ENCODE assay signal across 8 cellular contexts in the genomic region with DNA sequence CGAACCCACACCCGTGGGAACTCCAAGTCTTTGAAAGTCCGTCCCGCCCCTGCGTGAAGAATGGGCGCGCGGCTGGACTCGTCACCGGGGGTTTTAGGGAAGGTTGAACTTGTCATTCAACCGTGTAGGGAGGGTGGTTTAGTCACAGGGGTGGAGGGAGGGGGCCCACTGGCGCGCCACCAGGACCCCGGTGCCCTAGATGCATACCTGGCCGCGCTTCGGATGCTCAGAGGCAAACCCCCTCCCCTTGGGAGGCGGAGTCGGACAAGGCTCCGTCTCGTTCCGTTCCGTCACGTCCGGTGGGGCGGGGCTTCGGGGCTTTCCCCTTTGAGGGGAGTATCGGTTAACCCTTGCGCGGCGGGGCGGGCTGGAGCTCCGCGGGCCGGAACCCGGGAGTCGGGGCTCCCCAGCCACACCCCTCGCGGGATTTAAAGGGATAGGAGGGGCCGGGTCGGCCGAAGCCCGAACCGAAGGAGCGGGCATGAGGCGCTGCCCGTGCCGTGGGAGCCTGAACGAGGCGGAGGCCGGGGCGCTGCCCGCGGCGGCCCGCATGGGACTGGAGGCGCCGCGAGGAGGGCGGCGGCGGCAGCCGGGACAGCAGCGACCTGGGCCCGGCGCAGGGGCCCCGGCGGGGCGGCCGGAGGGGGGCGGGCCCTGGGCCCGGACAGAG. TPM values are rescaled to one million over a fixed set of nuclear protein-coding genes. Genes with fewer than 3 reads are reported as not detected.
DNase-seq lines count a peak whose midpoint lies in the region; ATAC-seq and TF ChIP-seq lines count a peak whose summit lies in the region.

A gene (minus strand): TSS at position 232 of the 670 bp plus-strand sequence. CDS start 2,254 bp downstream, outside the sequence.
A gene (plus strand): TSS at position 458 of the 670 bp plus-strand sequence. CDS start 24 bp downstream, at position 482.

- intact Hi-C loops in head of caudate nucleus (cut with DNase I): loop anchor here (2.0 kb wide), 1 partner anchor 90 kb away; no protein-coding TSS in a partner anchor

- peak; percentile 13 for TF ChIP-seq CTCF in GM12864 (IDR thresholded peaks at IDR 0.05; ENCODE audit: low read depth, low read length, missing control alignments)
- peak; percentile 32 for TF ChIP-seq CTCF in osteocyte (IDR thresholded peaks at IDR 0.05)
- TF ChIP-seq CTCF in thoracic aorta (IDR thresholded peaks at IDR 0.05): no peak

- POLR2A ChIA-PET in activated naive CD8-positive, alpha-beta T cell treated with anti-CD3 and anti-CD28 coated beads, Interleukin-2, amount 10 ng/mL, durations not matched to agents 7 days and 5 days (lab: Charles Lee): interaction anchor here (1.0 to 2.4 kb wide), 10 partner anchors 10 to 112 kb away, joined by 3 to 24 read pairs (median 4); a partner anchor contains a TSS

- peaks cover 5% of the 10 kb centered on the region for H3K36me3 Mint-ChIP-seq in activated naive CD8-positive, alpha-beta T cell treated with anti-CD3 and anti-CD28 coated beads, Interleukin-2, amount 10 ng/mL, durations not matched to agents 7 days and 5 days
- peaks cover 10% of the 10 kb centered on the region for H3K36me3 Mint-ChIP-seq in osteocyte (ENCODE audit: unreplicated experiment)

- H3K4me3 ChIP-seq in GM12864 (ENCODE audit: low read depth, low read length): peak within 1 kb of the TSS; percentile 83
- H3K4me3 ChIP-seq in thoracic aorta: peak within 1 kb of the TSS; percentile 87

- H3K4me1 ChIP-seq in thoracic aorta (ENCODE audit: control insufficient read depth in 1 of 2, low read depth in 2 of 2): peaks cover 19 to 47% of the 10 kb centered on the region in 2 donors

- no peaks in the 10 kb centered on the region for H3K9me3 ChIP-seq in thoracic aorta

- no peaks in the 10 kb centered on the region for H3K27me3 ChIP-seq in thoracic aorta (replicated peaks; ENCODE audit: insufficient read depth)

- DNase-seq in GM12864 (ENCODE audit: low read depth): peak; percentile 83
- DNase-seq in NCI-H1105 treated with DMSO at 0.1 percent for 48 hours (lab: John Stamatoyannopoulos, UW): peak; percentile 86
- peak; percentile 88 for DNase-seq in SKM-1 treated with dmso at 0.1 percent for 144 hours (lab: John Stamatoyannopoulos, UW; ENCODE audit: unreplicated experiment)
- peak; percentile 100 for DNase-seq in activated naive CD8-positive, alpha-beta T cell treated with anti-CD3 and anti-CD28 coated beads, Interleukin-2, amount 10 ng/mL, durations not matched to agents 7 days and 5 days
- DNase-seq in head of caudate nucleus: peak; percentile 99 to 100 (median 100)
- peak; percentile 99 for DNase-seq in osteocyte (ENCODE audit: extremely low spot score, unreplicated experiment)
- DNase-seq in thoracic aorta (ENCODE audit: low spot score): peak; percentile 97

- peak; percentile 76 for ATAC-seq in HG02678 (IDR thresholded peaks at IDR 0.05; ENCODE audit: unreplicated experiment)
- ATAC-seq in activated naive CD8-positive, alpha-beta T cell treated with anti-CD3 and anti-CD28 coated beads, Interleukin-2, amount 10 ng/mL, durations not matched to agents 7 days and 5 days (ENCODE audit: low read depth): peak; percentile 65
- peak; percentile 45 for ATAC-seq in thoracic aorta (ENCODE audit: insufficient number of reproducible peaks, low FRiP score, low read depth)

- H3K36me3 ChIP-seq in thoracic aorta: no peaks in the 10 kb centered on the region

- H3K27ac Mint-ChIP-seq in activated naive CD8-positive, alpha-beta T cell treated with anti-CD3 and anti-CD28 coated beads, Interleukin-2, amount 10 ng/mL, durations not matched to agents 7 days and 5 days: peak within 1 kb of the TSS; percentile 92
- peak within 1 kb of the TSS; percentile 99 for H3K27ac Mint-ChIP-seq in osteocyte (ENCODE audit: unreplicated experiment)

- peak within 1 kb of the TSS; percentile 99 for H3K27ac ChIP-seq in thoracic aorta

- no peaks in the 10 kb centered on the region for H3K9me3 Mint-ChIP-seq in activated naive CD8-positive, alpha-beta T cell treated with anti-CD3 and anti-CD28 coated beads, Interleukin-2, amount 10 ng/mL, durations not matched to agents 7 days and 5 days
- H3K9me3 Mint-ChIP-seq in osteocyte (ENCODE audit: unreplicated experiment): no peaks in the 10 kb centered on the region

- H3K4me1 Mint-ChIP-seq in activated naive CD8-positive, alpha-beta T cell treated with anti-CD3 and anti-CD28 coated beads, Interleukin-2, amount 10 ng/mL, durations not matched to agents 7 days and 5 days: peaks cover 49% of the 10 kb centered on the region
- peaks cover 58% of the 10 kb centered on the region for H3K4me1 Mint-ChIP-seq in osteocyte (ENCODE audit: unreplicated experiment)

- no peaks in the 10 kb centered on the region for H3K27me3 Mint-ChIP-seq in activated naive CD8-positive, alpha-beta T cell treated with anti-CD3 and anti-CD28 coated beads, Interleukin-2, amount 10 ng/mL, durations not matched to agents 7 days and 5 days
- no peaks in the 10 kb centered on the region for H3K27me3 Mint-ChIP-seq in osteocyte (ENCODE audit: unreplicated experiment)

- H3K4me3 Mint-ChIP-seq in activated naive CD8-positive, alpha-beta T cell treated with anti-CD3 and anti-CD28 coated beads, Interleukin-2, amount 10 ng/mL, durations not matched to agents 7 days and 5 days: peak within 1 kb of the TSS; percentile 90
- H3K4me3 Mint-ChIP-seq in osteocyte (ENCODE audit: unreplicated experiment): peak within 1 kb of the TSS; percentile 90

RNA-seq across cellular contexts. Expression of the first gene that starts in this region (rescaled TPM):
- total RNA-seq in activated naive CD8-positive, alpha-beta T cell treated with anti-CD3 and anti-CD28 coated beads, Interleukin-2, amount 10 ng/mL, durations not matched to agents 7 days and 5 days: 10 to 100 TPM; 35.8 to 36.8 TPM
- total RNA-seq in osteocyte: 33.8 and 42.0 TPM in 2 replicates
- 100 to 1,000 TPM in 1 of 2 donors, 10 to 100 TPM in 1; 53.6 to 127 TPM for total RNA-seq in thoracic aorta

RNA-seq across cellular contexts. Expression of the second gene that starts in this region (rescaled TPM):
- total RNA-seq in activated naive CD8-positive, alpha-beta T cell treated with anti-CD3 and anti-CD28 coated beads, Interleukin-2, amount 10 ng/mL, durations not matched to agents 7 days and 5 days: 1 to 10 TPM; 7.1 TPM
- total RNA-seq in osteocyte (10.9 and 12.0 TPM in 2 replicates), thoracic aorta (10 to 100 TPM; 45.4 to 79.4 TPM)

Comparison
In these comparisons a context has a peak if more than half of its experiments do, and no peak if none do; other contexts are left out.
1. Peak in every context shown above with its lines: DNase-seq, ATAC-seq, H3K4me3 ChIP-seq and H3K27ac ChIP-seq.